In genomic region chr4:10180927-10181744, GRCh38 we compare ENCODE assay signal across 9 cellular contexts.
DNase-seq lines count a peak whose midpoint lies in the region; ATAC-seq and TF ChIP-seq lines count a peak whose summit lies in the region.
"Had no signal": no experiment of that assay in that cellular context is flagged by ENCODE, and none has a peak within 500 bp of the region (broad histone marks: within the 10 kb centered on the region; RNA-seq: fewer than 3 reads in every experiment).

No MANE protein-coding gene starts in this region.

- H4K20me1 ChIP-seq in IMR-90 (ENCODE audit: insufficient read depth, low read length) = no peaks in the 10 kb centered on the region

- POLR2A ChIA-PET in IMR-90 (lab: Charles Lee; ENCODE audit: unreplicated experiment) = no interaction called here

- intact Hi-C loops in IMR-90 (cut with micrococcal nuclease) = no loop called here

- CTCF ChIA-PET in IMR-90 (lab: Yijun Ruan, JAX) = no interaction called here

- peak overlapping the region; percentile 33; the same call in 1 of the 2 replicates for H2AK5ac ChIP-seq in IMR-90 (ENCODE audit: low read depth, low read length)

- H3K9me3 ChIP-seq in IMR-90 (ENCODE audit: control insufficient read depth, insufficient read depth, low read length) (no peaks in the 10 kb centered on the region), HAP-1 (no peaks in the 10 kb centered on the region)

- peak overlapping the region; percentile 55 for H3K4ac ChIP-seq in IMR-90 (ENCODE audit: low read depth, low read length)

- H2BK20ac ChIP-seq in IMR-90 (ENCODE audit: low read depth, low read length) = peak overlapping the region; percentile 64; the same call in 1 of the 2 replicates

- TF ChIP-seq CTCF in IMR-90 (conservative IDR thresholded peaks at IDR 0.05; ENCODE audit: low read depth, low read length) = no peak

- no peak overlapping the region for H2AK9ac ChIP-seq in IMR-90 (replicated peaks; ENCODE audit: low read depth, low read length, poor library complexity)

- peaks cover 0 to 15% of the 10 kb centered on the region in 2 donors for H3K36me3 Mint-ChIP-seq in activated naive CD4-positive, alpha-beta T cell treated with anti-CD3 and anti-CD28 coated beads, Interleukin-2, amount 50 U/mL, for 72 hours

- peak overlapping the region; percentile 96; the same call in 1 of the 2 replicates for H4K5ac ChIP-seq in IMR-90 (ENCODE audit: low read depth, low read length)

- peak overlapping the region; percentile 65 for H2AFZ ChIP-seq in IMR-90 (replicated peaks; ENCODE audit: low read length, poor library complexity)

- ATAC-seq in GM18499 (IDR thresholded peaks at IDR 0.05; ENCODE audit: insufficient read depth, unreplicated experiment) (peak; percentile 98), GM21528 (IDR thresholded peaks at IDR 0.05; ENCODE audit: low FRiP score, unreplicated experiment) (peak; percentile 98), IMR-90 (ENCODE audit: low read depth) (0 out of 2 replicates have a peak, but pooled peaks have one; percentile 36), esophagus mucosa (no peak)
- ATAC-seq in activated naive CD4-positive, alpha-beta T cell treated with anti-CD3 and anti-CD28 coated beads, Interleukin-2, amount 50 U/mL, for 72 hours = peak; percentile 94 to 95

- in situ Hi-C loops in IMR-90 (cut with MboI; ENCODE audit: low sequenced_read_pairs) (loop anchor here (25.0 kb wide), 1 partner anchor 94 kb away; no protein-coding TSS in a partner anchor), HAP-1 (cut with MboI; ENCODE audit: low sequenced_read_pairs) (no loop called here)

- H3K4me2 ChIP-seq in IMR-90 (ENCODE audit: low read depth, low read length) = no peak overlapping the region

- no peaks in the 10 kb centered on the region for H3K36me3 ChIP-seq in IMR-90 (ENCODE audit: control insufficient read depth, insufficient read depth, low read length)
- no peaks in the 10 kb centered on the region for H3K36me3 ChIP-seq in HAP-1 (replicated peaks)

- DNase-seq in IMR-90 (peak; percentile 51), HAP-1 (ENCODE audit: low spot score in 2 of 2) (no peak), NCI-H1694 treated with DMSO at 0.1 percent for 48 hours (lab: John Stamatoyannopoulos, UW) (no peak)
- peak in 1 of 2 donors; percentile 24 for DNase-seq in activated naive CD4-positive, alpha-beta T cell treated with anti-CD3 and anti-CD28 coated beads, Interleukin-2, amount 50 U/mL, for 72 hours (ENCODE audit: low spot score in 2 of 2)
- peak; percentile 46 for DNase-seq in stimulated activated CD8-positive, alpha-beta memory T cell treated with anti-CD3 and anti-CD28 coated beads, Interleukin-4, amount 100 ng/mL, for 48 hours

- no peak overlapping the region for H3K27ac ChIP-seq in IMR-90 (ENCODE audit: insufficient read depth, low read length)

- no peak for TF ChIP-seq RAD21 in IMR-90 (IDR thresholded peaks at IDR 0.05; ENCODE audit: low read length)

- H3K56ac ChIP-seq in IMR-90 (ENCODE audit: extremely low read depth, insufficient read depth, low read length) = no peak overlapping the region; the same call in 1 of the 2 replicates

- no peak overlapping the region for H3K9ac ChIP-seq in IMR-90 (ENCODE audit: low read depth, low read length)

- no CpG with 5 or more reads among the region's 4 CpGs for WGBS in IMR-90 (ENCODE audit: extremely low coverage in 2 of 2, insufficient read length in 1 of 2), 2 experiments

- no peaks in the 10 kb centered on the region for H3K79me1 ChIP-seq in IMR-90 (ENCODE audit: low read depth in 1 of 2, low read length in 2 of 2)

- H3K23ac ChIP-seq in IMR-90 (ENCODE audit: low read depth, low read length) = no peak overlapping the region

- peak overlapping the region; percentile 47 to 67; a peak in 2 of 4 replicates for H4K8ac ChIP-seq in IMR-90 (ENCODE audit: low read depth in 2 of 2, low read length in 2 of 2)

- peak overlapping the region; percentile 99 for H2BK5ac ChIP-seq in IMR-90 (ENCODE audit: low read depth, low read length, poor library complexity, severe bottlenecking)

- dilution Hi-C loops in IMR-90 (cut with HindIII; ENCODE audit: low sequenced_read_pairs, unreplicated experiment) = no loop called here

- H3K27me3 ChIP-seq in IMR-90 (ENCODE audit: control insufficient read depth, insufficient read depth, low read length) (no peaks in the 10 kb centered on the region), HAP-1 (ENCODE audit: low read depth) (no peaks in the 10 kb centered on the region)

- no peak for TF ChIP-seq POLR2A in IMR-90 (IDR thresholded peaks at IDR 0.05; ENCODE audit: low read depth, low read length)

- 0 out of 2 replicates have a peak, but pooled peaks cover 4% of the 10 kb centered on the region for H3K9me1 ChIP-seq in IMR-90 (ENCODE audit: insufficient read depth, low read length)

- peak overlapping the region; percentile 100; the same call in 1 of the 2 replicates for H3K18ac ChIP-seq in IMR-90 (ENCODE audit: low read depth, low read length)

- no TSS peak for BruUV-seq in IMR-90 (replicated peaks; lab: Mats Ljungman, UMichigan)

- H3K4me1 ChIP-seq in IMR-90 (ENCODE audit: control insufficient read depth, insufficient read depth, low read length) (peaks cover 11% of the 10 kb centered on the region; the same call in 1 of the 2 replicates), HAP-1 (no peaks in the 10 kb centered on the region)

- peak overlapping the region; percentile 18; the same call in 1 of the 3 replicates for H2BK15ac ChIP-seq in IMR-90 (ENCODE audit: low read depth, low read length)

- peaks cover 0 to 24% of the 10 kb centered on the region in 2 donors for H3K9me3 Mint-ChIP-seq in activated naive CD4-positive, alpha-beta T cell treated with anti-CD3 and anti-CD28 coated beads, Interleukin-2, amount 50 U/mL, for 72 hours

- H3K27ac Mint-ChIP-seq in activated naive CD4-positive, alpha-beta T cell treated with anti-CD3 and anti-CD28 coated beads, Interleukin-2, amount 50 U/mL, for 72 hours = peak overlapping the region; percentile 1 to 82

- H2BK120ac ChIP-seq in IMR-90 (ENCODE audit: low read depth, low read length) = peak overlapping the region; percentile 66; the same call in 1 of the 2 replicates

- H3K4me3 ChIP-seq in IMR-90 (ENCODE audit: insufficient read depth, low read depth, low read length) = no peak overlapping the region
- H3K4me3 ChIP-seq in HAP-1 = no peak overlapping the region
- H3K4me3 ChIP-seq: lung had no signal

- H3K14ac ChIP-seq in IMR-90 (replicated peaks; ENCODE audit: low read depth, low read length) = peak overlapping the region; percentile 63; the same call in 1 of the 2 replicates

- peak overlapping the region; percentile 88; the same call in 1 of the 2 replicates for H4K91ac ChIP-seq in IMR-90 (ENCODE audit: insufficient read depth, low read depth, low read length)

TF ChIP-seq in IMR-90, 13 proteins besides CTCF, POLR2A, EP300 and RAD21:
- no peak for TF ChIP-seq CEBPB (IDR thresholded peaks at IDR 0.05; ENCODE audit: low read depth, low read length)
- peak; percentile 48; the same call in 1 of the 2 replicates for TF ChIP-seq NFE2L2 (IDR thresholded peaks at IDR 0.05; ENCODE audit: low read depth, low read length)
- TF ChIP-seq FOS (IDR thresholded peaks at IDR 0.05; ENCODE audit: low read depth, low read length) = no peak
- TF ChIP-seq, protein P1, sequence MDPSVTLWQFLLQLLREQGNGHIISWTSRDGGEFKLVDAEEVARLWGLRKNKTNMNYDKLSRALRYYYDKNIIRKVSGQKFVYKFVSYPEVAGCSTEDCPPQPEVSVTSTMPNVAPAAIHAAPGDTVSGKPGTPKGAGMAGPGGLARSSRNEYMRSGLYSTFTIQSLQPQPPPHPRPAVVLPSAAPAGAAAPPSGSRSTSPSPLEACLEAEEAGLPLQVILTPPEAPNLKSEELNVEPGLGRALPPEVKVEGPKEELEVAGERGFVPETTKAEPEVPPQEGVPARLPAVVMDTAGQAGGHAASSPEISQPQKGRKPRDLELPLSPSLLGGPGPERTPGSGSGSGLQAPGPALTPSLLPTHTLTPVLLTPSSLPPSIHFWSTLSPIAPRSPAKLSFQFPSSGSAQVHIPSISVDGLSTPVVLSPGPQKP (IDR thresholded peaks at IDR 0.05; ENCODE audit: borderline replicate concordance, low read depth, low read length) = no peak
- no peak for TF ChIP-seq USF2 (IDR thresholded peaks at IDR 0.05; ENCODE audit: low read depth, low read length)
- no peak for TF ChIP-seq RFX5 (IDR thresholded peaks at IDR 0.05; ENCODE audit: low read depth, low read length)
- TF ChIP-seq RCOR1 (IDR thresholded peaks at IDR 0.05; ENCODE audit: insufficient replicate concordance, low read length) = no peak
- no peak for TF ChIP-seq MAFK (IDR thresholded peaks at IDR 0.05; ENCODE audit: low read depth, low read length)

Comparison
In these comparisons a context has a peak if more than half of its experiments do, and no peak if none do; other contexts are left out.
1. DNase-seq: peak in IMR-90 (single experiment) and stimulated activated CD8-positive, alpha-beta memory T cell treated with anti-CD3 and anti-CD28 coated beads, Interleukin-4, amount 100 ng/mL, for 48 hours (single experiment); none in HAP-1 (0 of 2) and NCI-H1694 treated with DMSO at 0.1 percent for 48 hours (single experiment).